Comparison of ENCODE assay signal across 14 cellular contexts in the genomic region with DNA sequence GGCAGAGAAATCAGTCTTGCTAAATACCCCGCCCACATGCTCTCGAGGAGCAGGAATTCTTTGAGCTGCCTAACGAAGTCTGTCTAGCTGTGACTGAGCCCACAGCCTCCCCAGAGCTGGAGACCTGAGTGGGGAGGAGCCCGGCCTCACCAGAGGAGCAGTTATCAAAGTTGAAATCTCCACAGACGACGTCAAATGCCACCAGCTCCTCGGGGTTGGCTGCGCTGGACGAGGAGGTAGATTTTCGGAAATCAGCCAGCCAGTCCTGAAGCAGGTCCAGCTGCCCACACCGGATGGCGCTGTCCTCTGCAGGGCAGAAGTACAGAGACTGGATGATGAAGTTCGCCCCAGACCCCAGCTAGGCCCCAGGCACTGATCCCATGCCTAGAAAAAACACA. TPM values are rescaled to one million over a fixed set of nuclear protein-coding genes. Genes with fewer than 3 reads are reported as not detected.
DNase-seq lines count a peak whose midpoint lies in the region; ATAC-seq and TF ChIP-seq lines count a peak whose summit lies in the region.
"Had no signal": no experiment of that assay in that cellular context is flagged by ENCODE, and none has a peak within 500 bp of the region (broad histone marks: within the 10 kb centered on the region; RNA-seq: fewer than 3 reads in every experiment).

No MANE protein-coding gene starts in this region.

- WGBS in IMR-90 (ENCODE audit: extremely low coverage in 2 of 2, insufficient read length in 1 of 2), 2 experiments: 64% methylated on average over 7 of the region's 13 CpGs; no CpG with 5 or more reads in 1 of the 2 experiments
- no CpG with 5 or more reads among the region's 13 CpGs for WGBS in neuronal stem cell (ENCODE audit: extremely low coverage in 2 of 2, insufficient read length in 2 of 2, insufficient replicate concordance in 1 of 2), 2 donors

- no peak overlapping the region for H3K18ac ChIP-seq in IMR-90 (ENCODE audit: low read depth, low read length)
- peak overlapping the region; percentile 11 for H3K18ac ChIP-seq in neuronal stem cell (ENCODE audit: low read length)

- H2BK5ac ChIP-seq in IMR-90 (ENCODE audit: low read depth, low read length, poor library complexity, severe bottlenecking): no peak overlapping the region
- no peak overlapping the region for H2BK5ac ChIP-seq in neuronal stem cell (ENCODE audit: low read length)

- H3K4ac ChIP-seq in IMR-90 (ENCODE audit: low read depth, low read length) (no peak overlapping the region), neuronal stem cell (ENCODE audit: low read length) (no peak overlapping the region)

- no peak overlapping the region for H4K5ac ChIP-seq in IMR-90 (ENCODE audit: low read depth, low read length)

- H4K8ac ChIP-seq in IMR-90 (ENCODE audit: low read depth in 2 of 2, low read length in 2 of 2) (no peak overlapping the region), neuronal stem cell (ENCODE audit: low read depth, low read length) (no peak overlapping the region)

- CTCF ChIA-PET in IMR-90 (lab: Yijun Ruan, JAX): interaction anchor here (0.8 kb wide), 1 partner anchor 10 kb away, joined by 3 read pairs; no protein-coding TSS in a partner anchor
- CTCF ChIA-PET in CD8-positive, alpha-beta T cell (lab: Charles Lee): interaction anchor here (0.6 to 1.6 kb wide), 3 partner anchors 32 to 1987 kb away, joined by 3 to 6 read pairs (median 5); a partner anchor contains a TSS

- H4K91ac ChIP-seq in IMR-90 (ENCODE audit: insufficient read depth, low read depth, low read length) (no peak overlapping the region), neuronal stem cell (ENCODE audit: low read depth, low read length, poor library complexity) (no peak overlapping the region)

- no peak overlapping the region for H3K4me2 ChIP-seq in IMR-90 (ENCODE audit: low read depth, low read length)
- H3K4me2 ChIP-seq in neuronal stem cell (ENCODE audit: insufficient read depth, low read length, poor library complexity, severe bottlenecking): no peak overlapping the region

- no peaks in the 10 kb centered on the region for H3K9me3 ChIP-seq in IMR-90 (ENCODE audit: control insufficient read depth, insufficient read depth, low read length)
- no peaks in the 10 kb centered on the region for H3K9me3 ChIP-seq in neuronal stem cell (replicated peaks in 1 of 2; ENCODE audit: control insufficient read depth in 2 of 2, insufficient read depth in 1 of 2, low read depth in 1 of 2, low read length in 2 of 2)
- no peaks in the 10 kb centered on the region for H3K9me3 ChIP-seq in CD8-positive, alpha-beta T cell (ENCODE audit: low read length)

- POLR2A ChIA-PET in IMR-90 (lab: Charles Lee; ENCODE audit: unreplicated experiment): no interaction called here
- POLR2A ChIA-PET in CD8-positive, alpha-beta T cell (lab: Charles Lee): no interaction called here

- H3K36me3 Mint-ChIP-seq in endothelial cell (ENCODE audit: low read depth, unreplicated experiment): peaks cover 5% of the 10 kb centered on the region
- peaks cover 6% of the 10 kb centered on the region for H3K36me3 Mint-ChIP-seq in CD8-positive, alpha-beta T cell

- H3K36me3 ChIP-seq in IMR-90 (ENCODE audit: control insufficient read depth, insufficient read depth, low read length) (no peaks in the 10 kb centered on the region), neuronal stem cell (replicated peaks in 1 of 2; ENCODE audit: control insufficient read depth in 2 of 2, insufficient read depth in 2 of 2, low read length in 2 of 2) (peaks cover 0 to 1% of the 10 kb centered on the region in 2 donors)
- H3K36me3 ChIP-seq in CD8-positive, alpha-beta T cell (ENCODE audit: insufficient read depth, low read length): no peaks in the 10 kb centered on the region

- H3K27ac Mint-ChIP-seq in endothelial cell (ENCODE audit: unreplicated experiment): no peak overlapping the region
- H3K27ac Mint-ChIP-seq in CD8-positive, alpha-beta T cell: no peak overlapping the region
- H3K27ac Mint-ChIP-seq: activated B cell treated with CpG ODN at 0.5 μM for 24 hours had no signal

- H3K23ac ChIP-seq in IMR-90 (ENCODE audit: low read depth, low read length) (no peak overlapping the region), neuronal stem cell (ENCODE audit: low read depth, low read length, poor library complexity) (peak overlapping the region; percentile 6)

- H3K27me3 ChIP-seq in IMR-90 (ENCODE audit: control insufficient read depth, insufficient read depth, low read length): peaks cover 13% of the 10 kb centered on the region
- H3K27me3 ChIP-seq in neuronal stem cell (ENCODE audit: control insufficient read depth in 3 of 3, insufficient read depth in 3 of 3, low read depth in 1 of 3, low read length in 3 of 3): no peaks in the 10 kb centered on the region
- no peaks in the 10 kb centered on the region for H3K27me3 ChIP-seq in CD8-positive, alpha-beta T cell (ENCODE audit: insufficient read depth, low read length)

- in situ Hi-C loops in IMR-90 (cut with MboI; ENCODE audit: low sequenced_read_pairs): no loop called here

- intact Hi-C loops in IMR-90 (cut with micrococcal nuclease): no loop called here
- intact Hi-C loops in CD8-positive, alpha-beta T cell (cut with DNase I, micrococcal nuclease): no loop called here
- intact Hi-C loops in posterior vena cava (cut with DNase I): no loop called here

- peak; percentile 16 for DNase-seq in EH (ENCODE audit: low read depth)
- peak; percentile 27 for DNase-seq in IMR-90
- DNase-seq in endothelial cell (ENCODE audit: low spot score): no peak
- DNase-seq in neuronal stem cell (ENCODE audit: low spot score): no peak
- no peak for DNase-seq in CD8-positive, alpha-beta T cell
- DNase-seq in posterior vena cava (ENCODE audit: low spot score): no peak
- DNase-seq in NCI-H2029 treated with DMSO at 0.1 percent for 48 hours (lab: John Stamatoyannopoulos, UW): no peak
- DNase-seq: activated B cell treated with CpG ODN at 0.5 μM for 24 hours, cerebellar nuclear complex, DMS79, mesenchymal stem cell, NCI-H2227 treated with DMSO at 0.1 percent for 48 hours had no signal

- no peak overlapping the region for H2AK9ac ChIP-seq in IMR-90 (replicated peaks; ENCODE audit: low read depth, low read length, poor library complexity)

- TF ChIP-seq RAD21 in IMR-90 (IDR thresholded peaks at IDR 0.05; ENCODE audit: low read length): no peak

- no peak overlapping the region for H3K27ac ChIP-seq in IMR-90 (ENCODE audit: insufficient read depth, low read length)
- H3K27ac ChIP-seq in neuronal stem cell (replicated peaks; ENCODE audit: low read length): no peak overlapping the region
- no peak overlapping the region for H3K27ac ChIP-seq in CD8-positive, alpha-beta T cell (ENCODE audit: low read depth, low read length)
- H3K27ac ChIP-seq: RWPE1 had no signal

- no peaks in the 10 kb centered on the region for H3K9me3 Mint-ChIP-seq in endothelial cell (ENCODE audit: unreplicated experiment)
- H3K9me3 Mint-ChIP-seq in CD8-positive, alpha-beta T cell: no peaks in the 10 kb centered on the region
- H3K9me3 Mint-ChIP-seq: activated B cell treated with CpG ODN at 0.5 μM for 24 hours had no signal

- TF ChIP-seq CTCF in IMR-90 (conservative IDR thresholded peaks at IDR 0.05; ENCODE audit: low read depth, low read length): peak; percentile 25; the same call in 1 of the 2 replicates
- TF ChIP-seq CTCF in endothelial cell (IDR thresholded peaks at IDR 0.05; ENCODE audit: unreplicated experiment): peak; percentile 33
- no peak for TF ChIP-seq CTCF in CD8-positive, alpha-beta T cell (IDR thresholded peaks at IDR 0.05)

- H2BK12ac ChIP-seq in neuronal stem cell (ENCODE audit: low read length): no peak overlapping the region

- H2AK5ac ChIP-seq in IMR-90 (ENCODE audit: low read depth, low read length) (no peak overlapping the region), neuronal stem cell (ENCODE audit: low read depth, low read length) (peak overlapping the region; percentile 60)

- H2BK20ac ChIP-seq in IMR-90 (ENCODE audit: low read depth, low read length): no peak overlapping the region

- BruUV-seq in IMR-90 (replicated peaks; lab: Mats Ljungman, UMichigan): no TSS peak

- H3K9ac ChIP-seq in IMR-90 (ENCODE audit: low read depth, low read length) (no peak overlapping the region), neuronal stem cell (ENCODE audit: low read depth, low read length, poor library complexity) (no peak overlapping the region)

- ATAC-seq in IMR-90 (ENCODE audit: low read depth) (peak; percentile 49), HG02763 (IDR thresholded peaks at IDR 0.05; ENCODE audit: unreplicated experiment) (no peak)
- ATAC-seq in CD8-positive, alpha-beta T cell: no peak

- H3K79me1 ChIP-seq in IMR-90 (ENCODE audit: low read depth in 1 of 2, low read length in 2 of 2) (no peaks in the 10 kb centered on the region), neuronal stem cell (ENCODE audit: low read depth, low read length) (peaks cover 1% of the 10 kb centered on the region)

- peaks cover 15% of the 10 kb centered on the region for H3K27me3 Mint-ChIP-seq in endothelial cell (ENCODE audit: unreplicated experiment)
- peaks cover 2% of the 10 kb centered on the region for H3K27me3 Mint-ChIP-seq in CD8-positive, alpha-beta T cell (ENCODE audit: low read depth)
- H3K27me3 Mint-ChIP-seq: activated B cell treated with CpG ODN at 0.5 μM for 24 hours had no signal

- no peak for TF ChIP-seq POLR2A in IMR-90 (IDR thresholded peaks at IDR 0.05; ENCODE audit: low read depth, low read length)

- no peak overlapping the region for H3K4me3 Mint-ChIP-seq in endothelial cell (ENCODE audit: unreplicated experiment)
- no peak overlapping the region for H3K4me3 Mint-ChIP-seq in CD8-positive, alpha-beta T cell

- H3K9me1 ChIP-seq in IMR-90 (ENCODE audit: insufficient read depth, low read length): no peaks in the 10 kb centered on the region

- H2AFZ ChIP-seq in IMR-90 (replicated peaks; ENCODE audit: low read length, poor library complexity) (no peak overlapping the region), neuronal stem cell (ENCODE audit: low read length) (peak overlapping the region; percentile 9)

- no peak overlapping the region for H2BK15ac ChIP-seq in IMR-90 (ENCODE audit: low read depth, low read length)
- H2BK15ac ChIP-seq in neuronal stem cell (ENCODE audit: low read length): no peak overlapping the region

- H3K4me1 ChIP-seq in IMR-90 (ENCODE audit: control insufficient read depth, insufficient read depth, low read length): no peaks in the 10 kb centered on the region
- H3K4me1 ChIP-seq in neuronal stem cell (ENCODE audit: control insufficient read depth in 2 of 2, insufficient read depth in 1 of 2, low read depth in 1 of 2, low read length in 2 of 2): peaks cover 14 to 23% of the 10 kb centered on the region in 2 donors
- H3K4me1 ChIP-seq in CD8-positive, alpha-beta T cell (ENCODE audit: insufficient read depth, low read length): peaks cover 28% of the 10 kb centered on the region

- H3K4me1 Mint-ChIP-seq in endothelial cell (ENCODE audit: unreplicated experiment): peaks cover 2% of the 10 kb centered on the region
- H3K4me1 Mint-ChIP-seq in CD8-positive, alpha-beta T cell (ENCODE audit: low read depth): peaks cover 26% of the 10 kb centered on the region

- no peak overlapping the region for H3K56ac ChIP-seq in IMR-90 (ENCODE audit: extremely low read depth, insufficient read depth, low read length)

- H3K14ac ChIP-seq in IMR-90 (replicated peaks; ENCODE audit: low read depth, low read length): no peak overlapping the region
- H3K14ac ChIP-seq in neuronal stem cell (ENCODE audit: low read length): no peak overlapping the region

- dilution Hi-C loops in IMR-90 (cut with HindIII; ENCODE audit: low sequenced_read_pairs, unreplicated experiment): no loop called here

- no peaks in the 10 kb centered on the region for H4K20me1 ChIP-seq in IMR-90 (ENCODE audit: insufficient read depth, low read length)

- no peak overlapping the region for H2BK120ac ChIP-seq in IMR-90 (ENCODE audit: low read depth, low read length)
- no peak overlapping the region for H2BK120ac ChIP-seq in neuronal stem cell (ENCODE audit: low read depth, low read length)

- H3K4me3 ChIP-seq in IMR-90 (ENCODE audit: insufficient read depth, low read depth, low read length): no peak overlapping the region
- H3K4me3 ChIP-seq in neuronal stem cell (ENCODE audit: low read length in 2 of 2): no peak overlapping the region
- no peak overlapping the region for H3K4me3 ChIP-seq in CD8-positive, alpha-beta T cell (ENCODE audit: low read depth, low read length)

RNA-seq across cellular contexts. Expression of a gene that starts 53.8 kb away (rescaled TPM):
- 65.5 and 68.6 TPM in 2 replicates for total RNA-seq in IMR-90 (2012; rRNA removed)
- polyA plus RNA-seq in IMR-90 (2012; rRNA removed): 61.0 and 63.1 TPM in 2 replicates
- polyA plus RNA-seq in IMR-90 (2012; cell fraction: cytosol; rRNA removed): 31.0 and 38.2 TPM in 2 replicates
- polyA plus RNA-seq in IMR-90 (2012; cell fraction: nucleus; rRNA removed; ENCODE audit: low replicate concordance): 269 and 469 TPM in 2 replicates
- total RNA-seq in endothelial cell (ENCODE audit: unreplicated experiment): 42.8 TPM
- polyA plus RNA-seq in neuronal stem cell (2013, experiment 1 of 2): 29.2 TPM
- 27.7 TPM for polyA plus RNA-seq in neuronal stem cell (2013, experiment 2 of 2)
- 10 to 100 TPM; 53.8 to 58.7 TPM for total RNA-seq in CD8-positive, alpha-beta T cell
- total RNA-seq in posterior vena cava: 10 to 100 TPM; 18.1 to 22.9 TPM

RNA-seq across cellular contexts. Expression of a gene that starts 53.9 kb away (rescaled TPM):
- total RNA-seq in IMR-90 (2012; rRNA removed): 8.4 and 10.3 TPM in 2 replicates
- 5.6 and 6.8 TPM in 2 replicates for polyA plus RNA-seq in IMR-90 (2012; rRNA removed)
- polyA plus RNA-seq in IMR-90 (2012; cell fraction: cytosol; rRNA removed): 2.5 and 3.5 TPM in 2 replicates
- polyA plus RNA-seq in IMR-90 (2012; cell fraction: nucleus; rRNA removed; ENCODE audit: low replicate concordance): 7.7 and 20.7 TPM in 2 replicates
- 20.0 TPM for total RNA-seq in endothelial cell (ENCODE audit: unreplicated experiment)
- polyA plus RNA-seq in neuronal stem cell (2013, experiment 1 of 2): 11.8 TPM
- 12.4 TPM for polyA plus RNA-seq in neuronal stem cell (2013, experiment 2 of 2)
- total RNA-seq in CD8-positive, alpha-beta T cell: 10 to 100 TPM; 39.4 to 44.2 TPM
- 10 to 100 TPM in 1 of 2 donors, 1 to 10 TPM in 1; 9.9 to 12.5 TPM for total RNA-seq in posterior vena cava

Comparison
In these comparisons a context has a peak if more than half of its experiments do, and no peak if none do; other contexts are left out.
1. DNase-seq: peak in EH (single experiment) and IMR-90 (single experiment); none in endothelial cell (single experiment), neuronal stem cell (single experiment), CD8-positive, alpha-beta T cell (0 of 7), posterior vena cava (single experiment) and NCI-H2029 treated with DMSO at 0.1 percent for 48 hours (single experiment).